23 cellular contexts compared by ENCODE assay signal in the genomic region with DNA sequence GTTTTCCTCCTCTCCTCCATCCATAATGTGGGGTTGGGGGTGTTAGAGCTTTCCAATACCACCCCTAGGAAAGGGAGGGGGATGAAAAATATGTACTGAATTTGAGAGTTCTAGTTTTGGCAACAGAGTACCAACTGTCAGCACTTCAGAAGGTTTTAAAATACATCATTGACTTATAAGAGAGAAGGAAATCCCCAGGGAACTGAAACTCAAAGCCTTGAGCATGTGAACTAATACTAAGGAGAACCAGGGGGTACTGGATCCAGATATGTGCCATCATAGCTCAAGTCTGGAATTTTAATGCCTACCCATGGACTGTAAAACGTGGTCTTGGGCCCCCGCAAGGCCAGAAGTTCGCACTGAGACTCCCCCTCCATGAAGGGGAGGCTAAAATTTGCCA. TPM values are rescaled to one million over a fixed set of nuclear protein-coding genes. Genes with fewer than 3 reads are reported as not detected.
"Had no signal": no experiment of that assay in that cellular context is flagged by ENCODE, and none has a peak within 500 bp of the region (broad histone marks: within the 10 kb centered on the region; RNA-seq: fewer than 3 reads in every experiment).

No MANE protein-coding gene starts in this region.

- H3K27ac Mint-ChIP-seq: activated T-cell treated with anti-CD3 and anti-CD28 coated beads, Interleukin-2, amount 50 U/mL, for 24 hours; naive B cell had no signal

- FAIRE-seq: astrocyte, bronchial epithelial cell, keratinocyte had no signal

- H3K4me3 ChIP-seq: hepatocyte, left lung, ovary, tibial nerve, vagina had no signal

- H3K4me1 Mint-ChIP-seq: naive B cell had no signal

- H3K27ac ChIP-seq: epithelial cell of prostate, hepatocyte, left lung, ovary, tibial nerve, vagina, VCaP had no signal

- H3K27me3 ChIP-seq: hepatocyte, left lung, ovary, tibial nerve, vagina had no signal

- H3K4me3 Mint-ChIP-seq: activated T-cell treated with anti-CD3 and anti-CD28 coated beads, Interleukin-2, amount 50 U/mL, for 24 hours; naive B cell had no signal

- H3K36me3 ChIP-seq: left lung, ovary, tibial nerve, vagina had no signal

- H3K4me1 ChIP-seq: left lung, tibial nerve, vagina had no signal

- H3K4me2 ChIP-seq: hepatocyte had no signal

- ATAC-seq: left lung had no signal

- H3K9me3 ChIP-seq: ovary, vagina had no signal

- DNase-seq: activated CD4-positive, alpha-beta T cell treated with anti-CD3 and anti-CD28 coated beads, Interleukin-2, amount 50 U/mL, for 48 hours; activated effector memory CD4-positive, alpha-beta T cell treated with Interleukin-2 at 50 U/mL for 16 hours; activated naive CD4-positive, alpha-beta T cell treated with anti-CD3 and anti-CD28 coated beads, Interleukin-2, amount 50 U/mL, for 16 hours; activated T-cell treated with anti-CD3 and anti-CD28 coated beads, Interleukin-2, amount 50 U/mL, for 24 hours; left lung; mammary epithelial cell; naive B cell; ovary; stimulated activated CD4-positive, alpha-beta T cell treated with anti-CD3 and anti-CD28 coated beads, Interleukin-4, amount 100 ng/mL, for 4 hours; stimulated activated CD8-positive, alpha-beta memory T cell treated with anti-CD3 and anti-CD28 coated beads, Interleukin-4, amount 100 ng/mL, for 48 hours; stimulated activated naive CD4-positive, alpha-beta T cell treated with Interleukin-2 at 50 U/mL for 16 hours; substantia nigra; T1000 had no signal

RNA-seq across cellular contexts. Expression of a gene that starts 15.8 kb away (rescaled TPM):
- total RNA-seq: astrocyte, bronchial epithelial cell, dermis microvascular lymphatic vessel endothelial cell, hepatocyte, left lung, mammary epithelial cell, mononuclear cell, ovary, tibial nerve, vagina had no signal
- polyA plus RNA-seq: hepatocyte, keratinocyte, mammary epithelial cell, ovary had no signal
